16 cellular contexts compared by ENCODE assay signal in the genomic region with DNA sequence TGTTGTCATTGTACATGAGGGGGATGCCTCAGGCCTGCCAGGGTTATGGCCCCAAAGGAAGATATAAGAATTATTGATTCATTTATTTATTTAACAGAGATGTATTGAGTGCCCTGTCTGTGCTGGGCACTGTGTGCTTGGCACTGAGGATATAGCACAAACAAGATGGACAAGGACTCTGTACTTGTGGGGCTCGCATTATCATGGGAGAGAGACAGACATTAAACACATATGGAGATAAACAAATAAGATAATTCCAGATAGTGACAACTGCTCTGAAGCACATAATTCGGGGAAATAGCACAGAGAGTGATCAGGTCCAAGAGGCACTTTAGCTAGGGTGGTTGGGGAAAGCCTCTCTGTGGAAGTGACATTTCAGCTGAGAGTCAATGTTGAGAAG.
"Had no signal": no experiment of that assay in that cellular context is flagged by ENCODE, and none has a peak within 500 bp of the region (broad histone marks: within the 10 kb centered on the region; RNA-seq: fewer than 3 reads in every experiment).

No MANE protein-coding gene starts in this region.

- DNase-seq: activated CD4-positive, alpha-beta T cell treated with anti-CD3 and anti-CD28 coated beads, Interleukin-2, amount 10 ng/mL, durations not matched to agents 24 days and 14 days; activated CD8-positive, alpha-beta memory T cell treated with anti-CD3 and anti-CD28 coated beads for 24 hours; dermis blood vessel endothelial cell; effector memory CD8-positive, alpha-beta T cell; islet precursor cell; left ventricle myocardium inferior; naive thymus-derived CD8-positive, alpha-beta T cell; stimulated activated CD4-positive, alpha-beta T cell treated with anti-CD3 and anti-CD28 coated beads, Interleukin-12 subunit alpha, Interleukin-12 subunit beta, amount 100 ng/mL, for 4 hours; stimulated activated CD4-positive, alpha-beta T cell treated with anti-CD3 and anti-CD28 coated beads, Interleukin-2, amount 100 ng/mL, for 24 hours; T-helper 17 cell; thyroid gland had no signal

- H3K27ac Mint-ChIP-seq: effector memory CD8-positive, alpha-beta T cell; memory B cell; naive thymus-derived CD8-positive, alpha-beta T cell; T-helper 17 cell; WTC11 had no signal

- H3K27me3 ChIP-seq: ascending aorta, hepatocyte, thyroid gland had no signal

- H3K27ac ChIP-seq: ascending aorta, hepatocyte, left ventricle myocardium inferior, parathyroid adenoma, thyroid gland had no signal

- H3K9me3 ChIP-seq: ascending aorta, left ventricle myocardium inferior, thyroid gland had no signal

- H3K9me3 Mint-ChIP-seq: effector memory CD8-positive, alpha-beta T cell; naive thymus-derived CD8-positive, alpha-beta T cell; WTC11 had no signal

- H3K4me1 ChIP-seq: ascending aorta, left ventricle myocardium inferior, parathyroid adenoma had no signal

- ATAC-seq: effector memory CD8-positive, alpha-beta T cell; naive thymus-derived CD8-positive, alpha-beta T cell; T-helper 17 cell; WTC11 had no signal

- H3K36me3 Mint-ChIP-seq: memory B cell; naive thymus-derived CD8-positive, alpha-beta T cell; WTC11 had no signal

- H3K4me3 ChIP-seq: ascending aorta, hepatocyte, left ventricle myocardium inferior, thyroid gland had no signal
